ENCODE assay signal across 1 cellular context in the genomic region with DNA sequence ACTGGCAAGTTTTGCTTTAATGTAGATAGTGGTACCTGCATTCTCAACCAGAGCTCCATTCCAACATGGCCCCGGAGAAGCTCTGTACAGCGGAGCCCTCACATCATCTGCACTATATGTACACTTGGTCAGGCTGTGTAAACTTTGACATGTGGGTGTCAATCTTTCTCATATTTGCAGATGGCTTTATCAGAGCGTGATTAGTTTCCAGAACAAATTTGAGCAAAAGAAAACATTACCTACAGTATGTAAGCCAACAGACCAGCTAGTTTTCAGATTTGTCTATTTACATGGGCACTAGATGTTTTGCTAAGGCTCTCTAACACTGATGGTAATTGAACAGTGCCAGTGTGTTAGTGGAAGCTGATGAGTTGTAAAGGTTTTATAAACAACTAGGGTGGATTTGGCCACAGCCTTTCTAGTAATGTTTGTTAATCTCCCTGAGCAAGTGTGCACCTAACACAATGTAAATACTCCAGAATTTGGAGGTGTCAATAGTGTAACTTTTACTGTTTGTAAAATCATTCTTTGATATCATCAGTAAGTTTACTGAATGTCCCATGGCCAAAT.
TF ChIP-seq lines count a peak whose summit lies in the region.

No MANE protein-coding gene starts in this region.

TF ChIP-seq in HepG2, 621 proteins besides CTCF, POLR2A, EP300 and RAD21 (continued from another document and continues in another):
- TF ChIP-seq, protein P1, sequence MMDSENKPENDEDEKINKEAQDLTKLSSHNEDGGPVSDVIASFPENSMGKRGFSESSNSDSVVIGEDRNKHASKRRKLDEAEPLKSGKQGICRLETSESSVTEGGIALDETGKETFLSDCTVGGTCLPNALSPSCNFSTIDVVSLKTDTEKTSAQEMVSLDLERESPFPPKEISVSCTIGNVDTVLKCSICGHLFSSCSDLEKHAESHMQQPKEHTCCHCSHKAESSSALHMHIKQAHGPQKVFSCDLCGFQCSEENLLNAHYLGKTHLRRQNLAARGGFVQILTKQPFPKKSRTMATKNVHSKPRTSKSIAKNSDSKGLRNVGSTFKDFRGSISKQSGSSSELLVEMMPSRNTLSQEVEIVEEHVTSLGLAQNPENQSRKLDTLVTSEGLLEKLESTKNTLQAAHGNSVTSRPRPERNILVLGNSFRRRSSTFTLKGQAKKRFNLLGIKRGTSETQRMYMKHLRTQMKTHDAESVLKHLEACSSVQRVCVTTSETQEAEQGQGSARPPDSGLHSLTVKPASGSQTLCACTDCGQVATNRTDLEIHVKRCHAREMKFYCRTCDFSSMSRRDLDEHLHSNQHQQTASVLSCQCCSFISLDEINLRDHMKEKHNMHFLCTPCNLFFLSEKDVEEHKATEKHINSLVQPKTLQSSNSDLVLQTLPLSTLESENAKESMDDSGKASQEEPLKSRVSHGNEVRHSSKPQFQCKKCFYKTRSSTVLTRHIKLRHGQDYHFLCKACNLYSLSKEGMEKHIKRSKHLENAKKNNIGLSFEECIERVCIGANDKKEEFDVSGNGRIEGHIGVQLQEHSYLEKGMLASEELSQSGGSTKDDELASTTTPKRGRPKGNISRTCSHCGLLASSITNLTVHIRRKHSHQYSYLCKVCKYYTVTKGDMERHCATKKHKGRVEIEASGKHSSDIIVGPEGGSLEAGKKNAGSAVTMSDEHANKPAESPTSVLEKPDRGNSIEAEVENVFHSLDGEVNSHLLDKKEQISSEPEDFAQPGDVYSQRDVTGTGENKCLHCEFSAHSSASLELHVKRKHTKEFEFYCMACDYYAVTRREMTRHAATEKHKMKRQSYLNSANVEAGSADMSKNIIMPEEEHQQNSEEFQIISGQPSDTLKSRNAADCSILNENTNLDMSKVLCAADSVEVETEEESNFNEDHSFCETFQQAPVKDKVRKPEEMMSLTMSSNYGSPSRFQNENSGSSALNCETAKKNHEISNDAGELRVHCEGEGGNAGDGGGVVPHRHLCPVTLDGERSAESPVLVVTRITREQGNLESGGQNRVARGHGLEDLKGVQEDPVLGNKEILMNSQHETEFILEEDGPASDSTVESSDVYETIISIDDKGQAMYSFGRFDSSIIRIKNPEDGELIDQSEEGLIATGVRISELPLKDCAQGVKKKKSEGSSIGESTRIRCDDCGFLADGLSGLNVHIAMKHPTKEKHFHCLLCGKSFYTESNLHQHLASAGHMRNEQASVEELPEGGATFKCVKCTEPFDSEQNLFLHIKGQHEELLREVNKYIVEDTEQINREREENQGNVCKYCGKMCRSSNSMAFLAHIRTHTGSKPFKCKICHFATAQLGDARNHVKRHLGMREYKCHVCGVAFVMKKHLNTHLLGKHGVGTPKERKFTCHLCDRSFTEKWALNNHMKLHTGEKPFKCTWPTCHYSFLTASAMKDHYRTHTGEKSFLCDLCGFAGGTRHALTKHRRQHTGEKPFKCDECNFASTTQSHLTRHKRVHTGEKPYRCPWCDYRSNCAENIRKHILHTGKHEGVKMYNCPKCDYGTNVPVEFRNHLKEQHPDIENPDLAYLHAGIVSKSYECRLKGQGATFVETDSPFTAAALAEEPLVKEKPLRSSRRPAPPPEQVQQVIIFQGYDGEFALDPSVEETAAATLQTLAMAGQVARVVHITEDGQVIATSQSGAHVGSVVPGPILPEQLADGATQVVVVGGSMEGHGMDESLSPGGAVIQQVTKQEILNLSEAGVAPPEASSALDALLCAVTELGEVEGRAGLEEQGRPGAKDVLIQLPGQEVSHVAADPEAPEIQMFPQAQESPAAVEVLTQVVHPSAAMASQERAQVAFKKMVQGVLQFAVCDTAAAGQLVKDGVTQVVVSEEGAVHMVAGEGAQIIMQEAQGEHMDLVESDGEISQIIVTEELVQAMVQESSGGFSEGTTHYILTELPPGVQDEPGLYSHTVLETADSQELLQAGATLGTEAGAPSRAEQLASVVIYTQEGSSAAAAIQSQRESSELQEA (CRISPR knock-in tag; IDR thresholded peaks at IDR 0.05; ENCODE audit: not compliant biosample characterization) = no peak
- TF ChIP-seq, protein P2, sequence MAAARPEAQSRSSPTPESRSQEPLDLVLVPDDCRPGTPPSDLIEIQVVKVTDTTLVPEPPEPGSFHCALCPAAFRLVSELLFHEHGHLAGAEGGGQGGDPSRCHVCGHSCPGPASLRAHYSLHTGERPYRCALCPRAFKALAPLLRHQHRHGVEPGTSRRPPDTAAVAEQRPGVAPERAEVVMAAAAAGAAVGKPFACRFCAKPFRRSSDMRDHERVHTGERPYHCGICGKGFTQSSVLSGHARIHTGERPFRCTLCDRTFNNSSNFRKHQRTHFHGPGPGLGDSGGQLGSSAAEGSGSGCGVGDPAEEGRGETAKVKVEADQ (CRISPR knock-in tag; IDR thresholded peaks at IDR 0.05; ENCODE audit: borderline replicate concordance) = no peak
- TF ChIP-seq FOXO1 (CRISPR knock-in tag; IDR thresholded peaks at IDR 0.05) (no peak; the same call in 1 of the 2 replicates), ZNF33A (CRISPR knock-in tag; IDR thresholded peaks at IDR 0.05; ENCODE audit: borderline replicate concordance) (no peak), SIN3A (IDR thresholded peaks at IDR 0.05; ENCODE audit: borderline replicate concordance, low read depth, low read length) (no peak), ZNF20 (CRISPR knock-in tag; IDR thresholded peaks at IDR 0.05) (no peak), GTF3A (CRISPR knock-in tag; conservative IDR thresholded peaks at IDR 0.05) (no peak), MEF2D (CRISPR knock-in tag; IDR thresholded peaks at IDR 0.05) (peak; percentile 62; the same call in 1 of the 2 replicates), SPEN (CRISPR knock-in tag; IDR thresholded peaks at IDR 0.05; ENCODE audit: low read depth) (peak; percentile 53)
- TF ChIP-seq, protein P3, sequence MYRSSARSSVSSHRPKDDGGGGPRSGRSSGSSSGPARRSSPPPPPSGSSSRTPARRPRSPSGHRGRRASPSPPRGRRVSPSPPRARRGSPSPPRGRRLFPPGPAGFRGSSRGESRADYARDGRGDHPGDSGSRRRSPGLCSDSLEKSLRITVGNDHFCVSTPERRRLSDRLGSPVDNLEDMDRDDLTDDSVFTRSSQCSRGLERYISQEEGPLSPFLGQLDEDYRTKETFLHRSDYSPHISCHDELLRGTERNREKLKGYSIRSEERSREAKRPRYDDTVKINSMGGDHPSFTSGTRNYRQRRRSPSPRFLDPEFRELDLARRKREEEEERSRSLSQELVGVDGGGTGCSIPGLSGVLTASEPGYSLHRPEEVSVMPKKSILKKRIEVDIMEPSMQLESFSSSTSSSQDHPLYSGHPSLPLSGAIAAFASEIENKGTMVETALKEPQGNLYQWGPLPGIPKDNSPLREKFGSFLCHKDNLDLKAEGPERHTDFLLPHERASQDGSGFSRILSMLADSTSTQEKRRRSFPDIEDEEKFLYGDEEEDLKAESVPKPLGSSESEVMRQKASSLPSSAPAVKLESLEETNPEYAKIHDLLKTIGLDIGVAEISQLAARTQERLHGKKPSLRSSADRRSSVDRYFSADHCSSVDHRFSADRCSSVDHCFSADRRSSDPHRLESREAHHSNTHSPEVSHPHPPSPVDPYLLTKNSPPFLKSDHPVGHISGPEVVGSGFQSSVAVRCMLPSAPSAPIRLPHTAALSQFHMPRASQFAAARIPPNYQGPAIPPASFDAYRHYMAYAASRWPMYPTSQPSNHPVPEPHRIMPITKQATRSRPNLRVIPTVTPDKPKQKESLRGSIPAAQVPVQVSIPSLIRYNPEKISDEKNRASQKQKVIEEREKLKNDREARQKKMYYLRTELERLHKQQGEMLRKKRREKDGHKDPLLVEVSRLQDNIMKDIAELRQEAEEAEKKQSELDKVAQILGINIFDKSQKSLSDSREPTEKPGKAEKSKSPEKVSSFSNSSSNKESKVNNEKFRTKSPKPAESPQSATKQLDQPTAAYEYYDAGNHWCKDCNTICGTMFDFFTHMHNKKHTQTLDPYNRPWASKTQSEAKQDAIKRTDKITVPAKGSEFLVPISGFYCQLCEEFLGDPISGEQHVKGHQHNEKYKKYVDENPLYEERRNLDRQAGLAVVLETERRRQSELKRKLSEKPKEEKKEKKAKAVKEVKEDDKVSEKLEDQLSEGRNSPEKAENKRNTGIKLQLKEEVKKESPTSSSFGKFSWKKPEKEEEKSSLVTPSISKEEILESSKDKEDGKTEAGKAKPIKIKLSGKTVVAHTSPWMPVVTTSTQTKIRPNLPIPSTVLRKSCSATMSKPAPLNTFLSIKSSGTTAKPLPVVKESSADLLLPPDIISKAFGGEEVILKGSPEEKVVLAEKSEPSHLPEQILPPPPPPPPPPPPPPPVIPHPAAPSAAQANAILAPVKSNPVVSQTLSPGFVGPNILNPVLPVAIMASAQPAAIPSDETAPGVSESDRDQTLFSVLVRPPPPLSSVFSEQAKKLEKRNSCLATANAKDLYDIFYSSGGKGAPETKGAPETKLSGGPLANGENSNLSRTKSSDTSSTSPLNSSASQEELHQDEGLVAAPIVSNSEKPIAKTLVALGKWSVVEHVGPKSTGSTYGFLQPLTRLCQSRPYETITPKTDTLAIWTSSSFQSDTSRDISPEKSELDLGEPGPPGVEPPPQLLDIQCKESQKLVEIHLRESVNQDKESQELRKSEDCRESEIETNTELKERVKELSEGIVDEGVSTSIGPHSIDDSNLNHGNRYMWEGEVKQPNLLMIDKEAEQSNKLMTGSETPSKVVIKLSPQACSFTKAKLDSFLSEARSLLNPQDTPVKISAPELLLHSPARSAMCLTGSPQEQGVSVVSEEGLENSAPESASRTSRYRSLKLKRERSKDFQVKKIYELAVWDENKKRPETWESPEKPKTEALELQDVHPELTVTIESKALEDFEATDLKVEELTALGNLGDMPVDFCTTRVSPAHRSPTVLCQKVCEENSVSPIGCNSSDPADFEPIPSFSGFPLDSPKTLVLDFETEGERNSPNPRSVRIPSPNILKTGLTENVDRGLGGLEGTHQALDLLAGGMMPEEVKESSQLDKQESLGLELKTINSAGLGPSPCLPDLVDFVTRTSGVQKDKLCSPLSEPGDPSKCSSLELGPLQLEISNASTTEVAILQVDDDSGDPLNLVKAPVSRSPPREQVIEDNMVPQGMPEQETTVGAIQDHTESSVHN (CRISPR knock-in tag; IDR thresholded peaks at IDR 0.05) = no peak
- TF ChIP-seq, protein P4, sequence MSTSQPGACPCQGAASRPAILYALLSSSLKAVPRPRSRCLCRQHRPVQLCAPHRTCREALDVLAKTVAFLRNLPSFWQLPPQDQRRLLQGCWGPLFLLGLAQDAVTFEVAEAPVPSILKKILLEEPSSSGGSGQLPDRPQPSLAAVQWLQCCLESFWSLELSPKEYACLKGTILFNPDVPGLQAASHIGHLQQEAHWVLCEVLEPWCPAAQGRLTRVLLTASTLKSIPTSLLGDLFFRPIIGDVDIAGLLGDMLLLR (CRISPR knock-in tag; IDR thresholded peaks at IDR 0.05) = no peak
- TF ChIP-seq, protein P5, sequence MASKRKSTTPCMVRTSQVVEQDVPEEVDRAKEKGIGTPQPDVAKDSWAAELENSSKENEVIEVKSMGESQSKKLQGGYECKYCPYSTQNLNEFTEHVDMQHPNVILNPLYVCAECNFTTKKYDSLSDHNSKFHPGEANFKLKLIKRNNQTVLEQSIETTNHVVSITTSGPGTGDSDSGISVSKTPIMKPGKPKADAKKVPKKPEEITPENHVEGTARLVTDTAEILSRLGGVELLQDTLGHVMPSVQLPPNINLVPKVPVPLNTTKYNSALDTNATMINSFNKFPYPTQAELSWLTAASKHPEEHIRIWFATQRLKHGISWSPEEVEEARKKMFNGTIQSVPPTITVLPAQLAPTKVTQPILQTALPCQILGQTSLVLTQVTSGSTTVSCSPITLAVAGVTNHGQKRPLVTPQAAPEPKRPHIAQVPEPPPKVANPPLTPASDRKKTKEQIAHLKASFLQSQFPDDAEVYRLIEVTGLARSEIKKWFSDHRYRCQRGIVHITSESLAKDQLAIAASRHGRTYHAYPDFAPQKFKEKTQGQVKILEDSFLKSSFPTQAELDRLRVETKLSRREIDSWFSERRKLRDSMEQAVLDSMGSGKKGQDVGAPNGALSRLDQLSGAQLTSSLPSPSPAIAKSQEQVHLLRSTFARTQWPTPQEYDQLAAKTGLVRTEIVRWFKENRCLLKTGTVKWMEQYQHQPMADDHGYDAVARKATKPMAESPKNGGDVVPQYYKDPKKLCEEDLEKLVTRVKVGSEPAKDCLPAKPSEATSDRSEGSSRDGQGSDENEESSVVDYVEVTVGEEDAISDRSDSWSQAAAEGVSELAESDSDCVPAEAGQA (IDR thresholded peaks at IDR 0.05; ENCODE audit: low read depth) = no peak
- TF ChIP-seq, protein P5 (CRISPR knock-in tag; IDR thresholded peaks at IDR 0.05; ENCODE audit: borderline replicate concordance) = no peak
- TF ChIP-seq, protein P6, sequence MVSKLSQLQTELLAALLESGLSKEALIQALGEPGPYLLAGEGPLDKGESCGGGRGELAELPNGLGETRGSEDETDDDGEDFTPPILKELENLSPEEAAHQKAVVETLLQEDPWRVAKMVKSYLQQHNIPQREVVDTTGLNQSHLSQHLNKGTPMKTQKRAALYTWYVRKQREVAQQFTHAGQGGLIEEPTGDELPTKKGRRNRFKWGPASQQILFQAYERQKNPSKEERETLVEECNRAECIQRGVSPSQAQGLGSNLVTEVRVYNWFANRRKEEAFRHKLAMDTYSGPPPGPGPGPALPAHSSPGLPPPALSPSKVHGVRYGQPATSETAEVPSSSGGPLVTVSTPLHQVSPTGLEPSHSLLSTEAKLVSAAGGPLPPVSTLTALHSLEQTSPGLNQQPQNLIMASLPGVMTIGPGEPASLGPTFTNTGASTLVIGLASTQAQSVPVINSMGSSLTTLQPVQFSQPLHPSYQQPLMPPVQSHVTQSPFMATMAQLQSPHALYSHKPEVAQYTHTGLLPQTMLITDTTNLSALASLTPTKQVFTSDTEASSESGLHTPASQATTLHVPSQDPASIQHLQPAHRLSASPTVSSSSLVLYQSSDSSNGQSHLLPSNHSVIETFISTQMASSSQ (IDR thresholded peaks at IDR 0.05; ENCODE audit: low read depth) = peak; percentile 58; the same call in 1 of the 2 replicates
- TF ChIP-seq, protein P6 (CRISPR knock-in tag; IDR thresholded peaks at IDR 0.05; ENCODE audit: borderline replicate concordance) = no peak; the same call in 1 of the 2 replicates
